In genomic region chr15:84840741-84841429, GRCh38 we compare ENCODE assay signal across 9 cellular contexts. TPM values are rescaled to one million over a fixed set of nuclear protein-coding genes. Genes with fewer than 3 reads are reported as not detected.
DNase-seq lines count a peak whose midpoint lies in the region; ATAC-seq and TF ChIP-seq lines count a peak whose summit lies in the region.
"Had no signal": no experiment of that assay in that cellular context is flagged by ENCODE, and none has a peak within 500 bp of the region (broad histone marks: within the 10 kb centered on the region; RNA-seq: fewer than 3 reads in every experiment).

No MANE protein-coding gene starts in this region.

- peak; percentile 87 for DNase-seq in adipocyte (ENCODE audit: low read depth)
- peak; percentile 84 for DNase-seq in right atrium auricular region (ENCODE audit: low spot score)
- no peak for DNase-seq in stimulated activated effector memory CD8-positive, alpha-beta T cell treated with anti-CD3 and anti-CD28 coated beads, Interleukin-12 subunit alpha, Interleukin-12 subunit beta, amount 100 ng/mL, for 72 hours (ENCODE audit: low spot score in 2 of 2)
- no peak for DNase-seq in activated T-cell treated with anti-CD3 and anti-CD28 coated beads, Interleukin-2, amount 50 U/mL, for 4 hours
- DNase-seq in activated CD4-positive, alpha-beta T cell treated with anti-CD3 and anti-CD28 coated beads for 1 hour = no peak
- DNase-seq in 8988T = no peak
- DNase-seq: stimulated activated CD4-positive, alpha-beta T cell treated with anti-CD3 and anti-CD28 coated beads, Interleukin-4, amount 100 ng/mL, for 24 hours had no signal

- H3K36me3 Mint-ChIP-seq in stimulated activated effector memory CD8-positive, alpha-beta T cell treated with anti-CD3 and anti-CD28 coated beads, Interleukin-12 subunit alpha, Interleukin-12 subunit beta, amount 100 ng/mL, for 72 hours = no peaks in the 10 kb centered on the region
- no peaks in the 10 kb centered on the region for H3K36me3 Mint-ChIP-seq in activated T-cell treated with anti-CD3 and anti-CD28 coated beads, Interleukin-2, amount 50 U/mL, for 4 hours (ENCODE audit: insufficient read depth)

- H3K9ac ChIP-seq in adipocyte (ENCODE audit: low read length) = peak overlapping the region; percentile 56

- H3K4me3 ChIP-seq in HEK293 (ENCODE audit: low read depth, low read length) = no peak overlapping the region
- no peak overlapping the region for H3K4me3 ChIP-seq in adipocyte (ENCODE audit: low read length)
- H3K4me3 ChIP-seq in right atrium auricular region = no peak overlapping the region

- H3K4me1 ChIP-seq in HEK293 (ENCODE audit: control insufficient read depth, insufficient read depth, low read length) = no peaks in the 10 kb centered on the region
- peaks cover 18% of the 10 kb centered on the region for H3K4me1 ChIP-seq in adipocyte (ENCODE audit: control insufficient read depth, insufficient read depth, low read length)
- H3K4me1 ChIP-seq in right atrium auricular region = peaks cover 0 to 57% of the 10 kb centered on the region in 2 donors

- H3K36me3 ChIP-seq in HEK293 (ENCODE audit: control insufficient read depth in 2 of 2, insufficient read depth in 1 of 2, low read length in 2 of 2) = no peaks in the 10 kb centered on the region
- no peaks in the 10 kb centered on the region for H3K36me3 ChIP-seq in adipocyte (ENCODE audit: control insufficient read depth, insufficient read depth, low read length, severe bottlenecking)
- H3K36me3 ChIP-seq in right atrium auricular region = peaks cover 9% of the 10 kb centered on the region

- peaks cover 10% of the 10 kb centered on the region for H3K4me1 Mint-ChIP-seq in stimulated activated effector memory CD8-positive, alpha-beta T cell treated with anti-CD3 and anti-CD28 coated beads, Interleukin-12 subunit alpha, Interleukin-12 subunit beta, amount 100 ng/mL, for 72 hours
- no peaks in the 10 kb centered on the region for H3K4me1 Mint-ChIP-seq in activated T-cell treated with anti-CD3 and anti-CD28 coated beads, Interleukin-2, amount 50 U/mL, for 4 hours (ENCODE audit: low read depth)

- no peak overlapping the region for H3K4me3 Mint-ChIP-seq in stimulated activated effector memory CD8-positive, alpha-beta T cell treated with anti-CD3 and anti-CD28 coated beads, Interleukin-12 subunit alpha, Interleukin-12 subunit beta, amount 100 ng/mL, for 72 hours
- no peak overlapping the region for H3K4me3 Mint-ChIP-seq in activated T-cell treated with anti-CD3 and anti-CD28 coated beads, Interleukin-2, amount 50 U/mL, for 4 hours

- H3K9me3 Mint-ChIP-seq in stimulated activated effector memory CD8-positive, alpha-beta T cell treated with anti-CD3 and anti-CD28 coated beads, Interleukin-12 subunit alpha, Interleukin-12 subunit beta, amount 100 ng/mL, for 72 hours = no peaks in the 10 kb centered on the region
- H3K9me3 Mint-ChIP-seq in activated T-cell treated with anti-CD3 and anti-CD28 coated beads, Interleukin-2, amount 50 U/mL, for 4 hours = no peaks in the 10 kb centered on the region

- no peak for TF ChIP-seq CTCF in HEK293 (tag by site-specific recombination; IDR thresholded peaks at IDR 0.05)
- no peak for TF ChIP-seq CTCF in right atrium auricular region (IDR thresholded peaks at IDR 0.05)

- H3K27me3 ChIP-seq in adipocyte (replicated peaks; ENCODE audit: control insufficient read depth, insufficient read depth, low read length) (no peaks in the 10 kb centered on the region), right atrium auricular region (no peaks in the 10 kb centered on the region)

- peaks cover under 1% of the 10 kb centered on the region; the same call in 1 of the 2 replicates for H3K9me3 ChIP-seq in HEK293 (ENCODE audit: control insufficient read depth, insufficient read depth, low read depth, low read length)
- no peaks in the 10 kb centered on the region for H3K9me3 ChIP-seq in adipocyte (ENCODE audit: control insufficient read depth, low read length)
- H3K9me3 ChIP-seq in right atrium auricular region = no peaks in the 10 kb centered on the region

- H3K27ac Mint-ChIP-seq in stimulated activated effector memory CD8-positive, alpha-beta T cell treated with anti-CD3 and anti-CD28 coated beads, Interleukin-12 subunit alpha, Interleukin-12 subunit beta, amount 100 ng/mL, for 72 hours = no peak overlapping the region

- H3K27me3 Mint-ChIP-seq in activated T-cell treated with anti-CD3 and anti-CD28 coated beads, Interleukin-2, amount 50 U/mL, for 4 hours (ENCODE audit: low read depth) = peaks cover 1% of the 10 kb centered on the region

- CTCF ChIA-PET in HEK293 (lab: Yijun Ruan, JAX) = interaction anchor here (0.6 to 1.4 kb wide), 4 partner anchors 11 to 87 kb away, joined by 3 read pairs; no protein-coding TSS in a partner anchor

- peak; percentile 41 for ATAC-seq in stimulated activated effector memory CD8-positive, alpha-beta T cell treated with anti-CD3 and anti-CD28 coated beads, Interleukin-12 subunit alpha, Interleukin-12 subunit beta, amount 100 ng/mL, for 72 hours
- ATAC-seq in activated T-cell treated with anti-CD3 and anti-CD28 coated beads, Interleukin-2, amount 50 U/mL, for 4 hours = no peak
- no peak for ATAC-seq in GM21367 (IDR thresholded peaks at IDR 0.05; ENCODE audit: unreplicated experiment)

- POLR2A ChIA-PET in HEK293 (lab: Yijun Ruan, JAX) = no interaction called here

- H3K27ac ChIP-seq in HEK293 (ENCODE audit: extremely low read depth, low read depth, low read length) = no peak overlapping the region
- H3K27ac ChIP-seq in right atrium auricular region = peak overlapping the region; percentile 89 to 93

TF ChIP-seq in HEK293, 187 proteins besides CTCF, POLR2A, EP300 and RAD21 (continues in another document):
- TF ChIP-seq EGR2 (tag by site-specific recombination; IDR thresholded peaks at IDR 0.05; ENCODE audit: low read depth) (peak; percentile 19; the same call in 1 of the 2 replicates), ZBTB1 (tag by site-specific recombination; IDR thresholded peaks at IDR 0.05) (no peak), GLIS2 (tag by site-specific recombination; IDR thresholded peaks at IDR 0.05) (peak; percentile 44; the same call in 1 of the 2 replicates), ZNF623 (tag by site-specific recombination; IDR thresholded peaks at IDR 0.05) (no peak), ZFHX2 (tag by site-specific recombination; conservative IDR thresholded peaks at IDR 0.05) (peak; percentile 55), OSR2 (tag by site-specific recombination; IDR thresholded peaks at IDR 0.05) (no peak), ZIC2 (tag by site-specific recombination; IDR thresholded peaks at IDR 0.05) (peak; percentile 27; the same call in 1 of the 2 replicates), REST (tag by site-specific recombination; IDR thresholded peaks at IDR 0.05) (no peak)

RNA-seq across cellular contexts. Expression of gene ALPK3, which starts 23.7 kb away (rescaled TPM):
- total RNA-seq in right atrium auricular region = 10 to 100 TPM; 51.0 to 99.0 TPM
- total RNA-seq in activated T-cell treated with anti-CD3 and anti-CD28 coated beads, Interleukin-2, amount 50 U/mL, for 4 hours = under 1 TPM; 0.05 to 0.13 (median 0.11) TPM

RNA-seq across cellular contexts. Expression of gene SLC28A1, which starts 43.6 kb away (rescaled TPM):
- total RNA-seq in right atrium auricular region = under 1 TPM in 1 of 2 donors, not detected in 1; 0.12 TPM
- total RNA-seq in activated T-cell treated with anti-CD3 and anti-CD28 coated beads, Interleukin-2, amount 50 U/mL, for 4 hours = not detected

Comparison
In these comparisons a context has a peak if more than half of its experiments do, and no peak if none do; other contexts are left out.
1. DNase-seq: peak in adipocyte (single experiment) and right atrium auricular region (single experiment); none in stimulated activated effector memory CD8-positive, alpha-beta T cell treated with anti-CD3 and anti-CD28 coated beads, Interleukin-12 subunit alpha, Interleukin-12 subunit beta, amount 100 ng/mL, for 72 hours (0 of 2), activated T-cell treated with anti-CD3 and anti-CD28 coated beads, Interleukin-2, amount 50 U/mL, for 4 hours (single experiment), activated CD4-positive, alpha-beta T cell treated with anti-CD3 and anti-CD28 coated beads for 1 hour (single experiment) and 8988T (single experiment).
2. RNA of gene ALPK3, which starts 23.7 kb away (total RNA-seq): 51.0 to 99.0 TPM in right atrium auricular region; 0.05 to 0.13 TPM in activated T-cell treated with anti-CD3 and anti-CD28 coated beads, Interleukin-2, amount 50 U/mL, for 4 hours; every median in the first group is over 10 times any median in the second.